In genomic region chr2:102276549-102277201, GRCh38 we compare ENCODE assay signal across 19 cellular contexts. TPM values are rescaled to one million over a fixed set of nuclear protein-coding genes. Genes with fewer than 3 reads are reported as not detected.
DNase-seq lines count a peak whose midpoint lies in the region; ATAC-seq and FAIRE-seq lines count a peak whose summit lies in the region.
"Had no signal": no experiment of that assay in that cellular context is flagged by ENCODE, and none has a peak within 500 bp of the region (broad histone marks: within the 10 kb centered on the region; RNA-seq: fewer than 3 reads in every experiment).

No MANE protein-coding gene starts in this region.

- 84 to 94% (median 92%) methylated on average over 2 of the region's 2 CpGs for WGBS in small intestine, 3 donors

- POLR2A ChIA-PET in activated CD4-positive, alpha-beta T cell treated with anti-CD3 and anti-CD28 coated beads, Interleukin-2, amount 10 ng/mL, durations not matched to agents 7 days and 5 days (lab: Charles Lee): interaction anchor here (0.6 to 0.8 kb wide), 3 partner anchors 25 to 359 kb away, joined by 3 read pairs; no protein-coding TSS in a partner anchor
- POLR2A ChIA-PET in activated naive CD8-positive, alpha-beta T cell treated with anti-CD3 and anti-CD28 coated beads, Interleukin-2, amount 10 ng/mL, durations not matched to agents 7 days and 5 days (lab: Charles Lee): interaction anchor here (0.7 to 3.5 kb wide), 11 partner anchors 8 to 143 kb away, joined by 3 to 21 read pairs (median 3); partner anchors contain the start of gene IL18R1

- H3K36me3 Mint-ChIP-seq in activated CD4-positive, alpha-beta T cell treated with anti-CD3 and anti-CD28 coated beads, Interleukin-2, amount 10 ng/mL, durations not matched to agents 7 days and 5 days (ENCODE audit: low read depth): peaks cover 36% of the 10 kb centered on the region
- peaks cover 42% of the 10 kb centered on the region for H3K36me3 Mint-ChIP-seq in activated naive CD8-positive, alpha-beta T cell treated with anti-CD3 and anti-CD28 coated beads, Interleukin-2, amount 10 ng/mL, durations not matched to agents 7 days and 5 days
- H3K36me3 Mint-ChIP-seq: IgD-negative memory B cell had no signal

- ATAC-seq in activated naive CD8-positive, alpha-beta T cell treated with anti-CD3 and anti-CD28 coated beads, Interleukin-2, amount 10 ng/mL, durations not matched to agents 7 days and 5 days (ENCODE audit: low read depth): peak; percentile 89

- H3K4me3 Mint-ChIP-seq in activated CD4-positive, alpha-beta T cell treated with anti-CD3 and anti-CD28 coated beads, Interleukin-2, amount 10 ng/mL, durations not matched to agents 7 days and 5 days: peak overlapping the region; percentile 23
- peak overlapping the region; percentile 55 for H3K4me3 Mint-ChIP-seq in activated naive CD8-positive, alpha-beta T cell treated with anti-CD3 and anti-CD28 coated beads, Interleukin-2, amount 10 ng/mL, durations not matched to agents 7 days and 5 days
- H3K4me3 Mint-ChIP-seq: IgD-negative memory B cell had no signal

- H3K9me3 ChIP-seq in KOPT-K1 (ENCODE audit: insufficient read depth, low read length, poor library complexity, severe bottlenecking) (peaks cover 17% of the 10 kb centered on the region), small intestine (ENCODE audit: control insufficient read depth, low read depth) (no peaks in the 10 kb centered on the region)

- H3K9me3 Mint-ChIP-seq in activated CD4-positive, alpha-beta T cell treated with anti-CD3 and anti-CD28 coated beads, Interleukin-2, amount 10 ng/mL, durations not matched to agents 7 days and 5 days: peaks cover 24% of the 10 kb centered on the region
- peaks cover 13% of the 10 kb centered on the region for H3K9me3 Mint-ChIP-seq in activated naive CD8-positive, alpha-beta T cell treated with anti-CD3 and anti-CD28 coated beads, Interleukin-2, amount 10 ng/mL, durations not matched to agents 7 days and 5 days

- CTCF ChIA-PET in activated CD4-positive, alpha-beta T cell treated with anti-CD3 and anti-CD28 coated beads, Interleukin-2, amount 10 ng/mL, durations not matched to agents 7 days and 5 days (lab: Charles Lee): interaction anchor here (0.5 to 1.4 kb wide), 6 partner anchors 9 to 389 kb away, joined by 3 to 8 read pairs (median 4); no protein-coding TSS in a partner anchor

- no peaks in the 10 kb centered on the region for H3K27me3 ChIP-seq in small intestine (ENCODE audit: control insufficient read depth in 2 of 2, insufficient read depth in 2 of 2, low read length in 2 of 2)

- DNase-seq in activated CD4-positive, alpha-beta T cell treated with anti-CD3 and anti-CD28 coated beads, Interleukin-2, amount 10 ng/mL, durations not matched to agents 7 days and 5 days: peak; percentile 51
- no peak for DNase-seq in activated CD4-positive, alpha-beta T cell treated with anti-CD3 and anti-CD28 coated beads for 4 hours
- DNase-seq in activated naive CD8-positive, alpha-beta T cell treated with anti-CD3 and anti-CD28 coated beads, Interleukin-2, amount 10 ng/mL, durations not matched to agents 7 days and 5 days: no peak
- DNase-seq in small intestine (peak; percentile 35), HCEC 1CT (no peak), NCI-H128 (lab: John Stamatoyannopoulos, UW; ENCODE audit: unreplicated experiment) (no peak), NCI-H226 (no peak)
- DNase-seq: DMS53, GOT3, NCI-H1694, NCI-H2107, NCI-H345 had no signal

- H3K4me1 ChIP-seq in small intestine (ENCODE audit: control insufficient read depth in 2 of 2, insufficient read depth in 1 of 2, low read depth in 1 of 2, low read length in 1 of 2): no peaks in the 10 kb centered on the region

- H3K27ac Mint-ChIP-seq in activated CD4-positive, alpha-beta T cell treated with anti-CD3 and anti-CD28 coated beads, Interleukin-2, amount 10 ng/mL, durations not matched to agents 7 days and 5 days: peak overlapping the region; percentile 61
- peak overlapping the region; percentile 91 for H3K27ac Mint-ChIP-seq in activated naive CD8-positive, alpha-beta T cell treated with anti-CD3 and anti-CD28 coated beads, Interleukin-2, amount 10 ng/mL, durations not matched to agents 7 days and 5 days
- H3K27ac Mint-ChIP-seq: IgD-negative memory B cell had no signal

- no peak overlapping the region for H3K4me3 ChIP-seq in small intestine (ENCODE audit: low read depth in 1 of 2, low read length in 2 of 2)

- peaks cover 68% of the 10 kb centered on the region for H3K4me1 Mint-ChIP-seq in activated CD4-positive, alpha-beta T cell treated with anti-CD3 and anti-CD28 coated beads, Interleukin-2, amount 10 ng/mL, durations not matched to agents 7 days and 5 days
- peaks cover 66% of the 10 kb centered on the region for H3K4me1 Mint-ChIP-seq in activated naive CD8-positive, alpha-beta T cell treated with anti-CD3 and anti-CD28 coated beads, Interleukin-2, amount 10 ng/mL, durations not matched to agents 7 days and 5 days

- H3K27ac ChIP-seq in KOPT-K1 (ENCODE audit: low read depth, low read length, poor library complexity, severe bottlenecking) (peak overlapping the region; percentile 89), small intestine (ENCODE audit: low read depth in 1 of 2, low read length in 1 of 2) (no peak overlapping the region)
- H3K27ac ChIP-seq: C4-2B had no signal

- H3K27me3 Mint-ChIP-seq in activated CD4-positive, alpha-beta T cell treated with anti-CD3 and anti-CD28 coated beads, Interleukin-2, amount 10 ng/mL, durations not matched to agents 7 days and 5 days: no peaks in the 10 kb centered on the region
- no peaks in the 10 kb centered on the region for H3K27me3 Mint-ChIP-seq in activated naive CD8-positive, alpha-beta T cell treated with anti-CD3 and anti-CD28 coated beads, Interleukin-2, amount 10 ng/mL, durations not matched to agents 7 days and 5 days

- no peak for FAIRE-seq in small intestine (lab: Jason Lieb, UNC)
- FAIRE-seq: G401.6 had no signal

- H3K36me3 ChIP-seq in KOPT-K1 (ENCODE audit: insufficient read depth, low read length) (no peaks in the 10 kb centered on the region), small intestine (ENCODE audit: control insufficient read depth in 2 of 2, insufficient read depth in 2 of 2, low read length in 2 of 2) (no peaks in the 10 kb centered on the region)

RNA-seq across cellular contexts. Expression of gene IL1RL1, which starts 34.7 kb away (rescaled TPM):
- under 1 TPM in 1 of 2 experiments, not detected in 1; 0.12 TPM for total RNA-seq in activated CD4-positive, alpha-beta T cell treated with anti-CD3 and anti-CD28 coated beads, Interleukin-2, amount 10 ng/mL, durations not matched to agents 7 days and 5 days
- not detected for total RNA-seq in activated naive CD8-positive, alpha-beta T cell treated with anti-CD3 and anti-CD28 coated beads, Interleukin-2, amount 10 ng/mL, durations not matched to agents 7 days and 5 days
- 10 to 100 TPM in 1 of 3 donors, 1 to 10 TPM in 2; 1.4 to 14.6 (median 3.4) TPM for polyA plus RNA-seq in small intestine
- total RNA-seq: HT1080, OCI-LY7, RPMI7951 had no signal
- polyA plus RNA-seq: IgD-negative memory B cell had no signal

Comparison
In these comparisons a context has a peak if more than half of its experiments do, and no peak if none do; other contexts are left out.
1. DNase-seq: peak in activated CD4-positive, alpha-beta T cell treated with anti-CD3 and anti-CD28 coated beads, Interleukin-2, amount 10 ng/mL, durations not matched to agents 7 days and 5 days (single experiment) and small intestine (single experiment); none in activated CD4-positive, alpha-beta T cell treated with anti-CD3 and anti-CD28 coated beads for 4 hours (0 of 2), activated naive CD8-positive, alpha-beta T cell treated with anti-CD3 and anti-CD28 coated beads, Interleukin-2, amount 10 ng/mL, durations not matched to agents 7 days and 5 days (single experiment), HCEC 1CT (single experiment), NCI-H128 (single experiment) and NCI-H226 (single experiment).